ENCODE assay signal across 1 cellular context in the genomic region with DNA sequence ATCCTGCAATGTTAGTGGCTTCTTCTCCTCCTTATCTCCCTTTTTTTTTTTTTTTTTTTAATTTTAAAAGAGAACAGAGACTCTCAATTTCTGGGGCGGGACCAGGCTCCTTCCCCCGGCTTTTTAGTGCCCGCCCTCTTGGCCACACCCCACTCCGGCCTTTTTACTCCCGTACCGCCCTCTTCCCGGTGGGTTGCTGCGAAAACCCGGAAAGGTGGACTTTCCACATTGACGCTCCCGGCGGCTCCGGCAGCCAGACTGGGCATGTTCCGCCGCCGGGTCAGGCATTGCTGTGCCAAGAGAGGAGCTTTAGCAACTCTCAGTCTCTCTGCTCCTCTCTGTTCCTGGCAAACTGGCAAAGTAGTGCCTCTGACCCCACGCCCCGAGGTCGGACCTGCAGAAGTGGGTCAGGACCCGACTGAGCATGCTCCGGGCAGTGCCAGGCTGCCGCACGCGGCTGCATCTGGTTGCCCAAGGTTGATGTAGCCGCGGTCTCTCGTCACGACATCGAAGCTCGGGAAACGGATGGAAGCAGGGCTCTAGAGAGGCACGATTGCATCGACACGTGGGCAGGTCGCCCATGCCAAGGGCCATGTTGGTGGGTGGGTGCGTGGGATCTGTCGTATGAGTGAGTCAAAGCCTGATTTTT.
TF ChIP-seq lines count a peak whose summit lies in the region.

No MANE protein-coding gene starts in this region.

TF ChIP-seq in WTC11, 78 proteins besides CTCF, POLR2A, EP300 and RAD21 (continued from another document):
- TF ChIP-seq, protein P1, sequence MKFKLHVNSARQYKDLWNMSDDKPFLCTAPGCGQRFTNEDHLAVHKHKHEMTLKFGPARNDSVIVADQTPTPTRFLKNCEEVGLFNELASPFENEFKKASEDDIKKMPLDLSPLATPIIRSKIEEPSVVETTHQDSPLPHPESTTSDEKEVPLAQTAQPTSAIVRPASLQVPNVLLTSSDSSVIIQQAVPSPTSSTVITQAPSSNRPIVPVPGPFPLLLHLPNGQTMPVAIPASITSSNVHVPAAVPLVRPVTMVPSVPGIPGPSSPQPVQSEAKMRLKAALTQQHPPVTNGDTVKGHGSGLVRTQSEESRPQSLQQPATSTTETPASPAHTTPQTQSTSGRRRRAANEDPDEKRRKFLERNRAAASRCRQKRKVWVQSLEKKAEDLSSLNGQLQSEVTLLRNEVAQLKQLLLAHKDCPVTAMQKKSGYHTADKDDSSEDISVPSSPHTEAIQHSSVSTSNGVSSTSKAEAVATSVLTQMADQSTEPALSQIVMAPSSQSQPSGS (CRISPR knock-in tag; IDR thresholded peaks at IDR 0.05; ENCODE audit: borderline replicate concordance, low read depth): peak; percentile 77; the same call in 1 of the 2 replicates
- no peak for TF ChIP-seq GTF2I (CRISPR knock-in tag; conservative IDR thresholded peaks at IDR 0.05)
- peak; percentile 98 for TF ChIP-seq ETV6 (CRISPR knock-in tag; IDR thresholded peaks at IDR 0.05)
- TF ChIP-seq MXD4 (CRISPR knock-in tag; IDR thresholded peaks at IDR 0.05; ENCODE audit: borderline replicate concordance): no peak
- TF ChIP-seq, protein P2, sequence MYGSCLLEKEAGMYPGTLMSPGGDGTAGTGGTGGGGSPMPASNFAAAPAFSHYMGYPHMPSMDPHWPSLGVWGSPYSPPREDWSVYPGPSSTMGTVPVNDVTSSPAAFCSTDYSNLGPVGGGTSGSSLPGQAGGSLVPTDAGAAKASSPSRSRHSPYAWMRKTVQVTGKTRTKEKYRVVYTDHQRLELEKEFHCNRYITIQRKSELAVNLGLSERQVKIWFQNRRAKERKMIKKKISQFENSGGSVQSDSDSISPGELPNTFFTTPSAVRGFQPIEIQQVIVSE (CRISPR knock-in tag; IDR thresholded peaks at IDR 0.05; ENCODE audit: borderline replicate concordance): no peak
- no peak for TF ChIP-seq ZNF263 (CRISPR knock-in tag; IDR thresholded peaks at IDR 0.05; ENCODE audit: low read depth)
- peak; percentile 96 for TF ChIP-seq MYBL2 (CRISPR knock-in tag; IDR thresholded peaks at IDR 0.05)
- no peak for TF ChIP-seq SOX15 (CRISPR knock-in tag; IDR thresholded peaks at IDR 0.05)
- TF ChIP-seq, protein P3, sequence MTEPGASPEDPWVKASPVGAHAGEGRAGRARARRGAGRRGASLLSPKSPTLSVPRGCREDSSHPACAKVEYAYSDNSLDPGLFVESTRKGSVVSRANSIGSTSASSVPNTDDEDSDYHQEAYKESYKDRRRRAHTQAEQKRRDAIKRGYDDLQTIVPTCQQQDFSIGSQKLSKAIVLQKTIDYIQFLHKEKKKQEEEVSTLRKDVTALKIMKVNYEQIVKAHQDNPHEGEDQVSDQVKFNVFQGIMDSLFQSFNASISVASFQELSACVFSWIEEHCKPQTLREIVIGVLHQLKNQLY (CRISPR knock-in tag; IDR thresholded peaks at IDR 0.05): no peak; the same call in 1 of the 2 replicates
- TF ChIP-seq NR1H2 (CRISPR knock-in tag; IDR thresholded peaks at IDR 0.05): peak; percentile 71; the same call in 1 of the 2 replicates
- TF ChIP-seq NFE2L1 (CRISPR knock-in tag; IDR thresholded peaks at IDR 0.05): peak; percentile 93
- TF ChIP-seq, protein P4, sequence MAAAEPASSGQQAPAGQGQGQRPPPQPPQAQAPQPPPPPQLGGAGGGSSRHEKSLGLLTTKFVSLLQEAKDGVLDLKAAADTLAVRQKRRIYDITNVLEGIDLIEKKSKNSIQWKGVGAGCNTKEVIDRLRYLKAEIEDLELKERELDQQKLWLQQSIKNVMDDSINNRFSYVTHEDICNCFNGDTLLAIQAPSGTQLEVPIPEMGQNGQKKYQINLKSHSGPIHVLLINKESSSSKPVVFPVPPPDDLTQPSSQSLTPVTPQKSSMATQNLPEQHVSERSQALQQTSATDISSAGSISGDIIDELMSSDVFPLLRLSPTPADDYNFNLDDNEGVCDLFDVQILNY (CRISPR knock-in tag; IDR thresholded peaks at IDR 0.05): peak; percentile 90; the same call in 1 of the 2 replicates
